1 cellular context compared by ENCODE assay signal in genomic region chr20:1391640-1392442, GRCh38.
TF ChIP-seq lines count a peak whose summit lies in the region.

No MANE protein-coding gene starts in this region.

TF ChIP-seq in IMR-90, 13 proteins besides CTCF, POLR2A, EP300 and RAD21 (continued from another document):
- TF ChIP-seq ELK1 (IDR thresholded peaks at IDR 0.05; ENCODE audit: borderline replicate concordance, low read depth, low read length), result no peak
- TF ChIP-seq RCOR1 (IDR thresholded peaks at IDR 0.05; ENCODE audit: insufficient replicate concordance, low read length), result no peak
- TF ChIP-seq CHD1 (IDR thresholded peaks at IDR 0.05; ENCODE audit: low read depth, low read length), result no peak
- TF ChIP-seq USF2 (IDR thresholded peaks at IDR 0.05; ENCODE audit: low read depth, low read length), result no peak
- no peak for TF ChIP-seq NFE2L2 (IDR thresholded peaks at IDR 0.05; ENCODE audit: low read depth, low read length)
- TF ChIP-seq CEBPB (IDR thresholded peaks at IDR 0.05; ENCODE audit: low read depth, low read length), result no peak
- TF ChIP-seq MXI1 (IDR thresholded peaks at IDR 0.05; ENCODE audit: borderline replicate concordance, low read depth, low read length), result no peak
- TF ChIP-seq FOS (IDR thresholded peaks at IDR 0.05; ENCODE audit: low read depth, low read length), result no peak
- TF ChIP-seq BHLHE40 (IDR thresholded peaks at IDR 0.05; ENCODE audit: low read depth, low read length), result no peak
- no peak for TF ChIP-seq MAZ (IDR thresholded peaks at IDR 0.05; ENCODE audit: borderline replicate concordance, low read depth, low read length)
